33 cellular contexts compared by ENCODE assay signal in genomic region chr10:131425752-131426529, GRCh38.
"Had no signal": no experiment of that assay in that cellular context is flagged by ENCODE, and none has a peak within 500 bp of the region (broad histone marks: within the 10 kb centered on the region; RNA-seq: fewer than 3 reads in every experiment).

No MANE protein-coding gene starts in this region.

- H3K4me3 Mint-ChIP-seq: activated CD4-positive, alpha-beta memory T cell treated with anti-CD3 and anti-CD28 coated beads for 36 hours; activated naive CD4-positive, alpha-beta T cell treated with anti-CD3 and anti-CD28 coated beads, Interleukin-2, amount 10 ng/mL, durations not matched to agents 7 days and 5 days; activated naive CD8-positive, alpha-beta T cell treated with anti-CD3 and anti-CD28 coated beads, Interleukin-2, amount 10 ng/mL, durations not matched to agents 7 days and 5 days; endodermal cell; immature natural killer cell; natural killer cell treated with Interleukin-12 subunit alpha and Interleukin-12 subunit beta and Interleukin-15 and Interleukin-18, amount 100 ng/mL, for 72 hours; stimulated activated memory B cell treated with anti-CD40 and anti-IgM and Interleukin-4, amounts not matched to agents 10 μg/mL and 1 μg/mL and 100 μg/mL, for 72 hours; stimulated activated naive CD8-positive, alpha-beta T cell treated with anti-CD3 and anti-CD28 coated beads, Interleukin-15, amount 100 ng/mL, for 72 hours; T-helper 1 cell treated with Interleukin-12 subunit alpha and Interleukin-12 subunit beta and Interleukin-4 antibody, amounts not matched to agents 30 μg/mL and 1 μg/mL, for 36 hours had no signal

- H3K27me3 Mint-ChIP-seq: activated naive CD4-positive, alpha-beta T cell treated with anti-CD3 and anti-CD28 coated beads, Interleukin-2, amount 10 ng/mL, durations not matched to agents 7 days and 5 days; stimulated activated memory B cell treated with anti-CD40 and anti-IgM and Interleukin-4, amounts not matched to agents 10 μg/mL and 1 μg/mL and 100 μg/mL, for 72 hours had no signal

- H3K4me3 ChIP-seq: lung, mucosa of descending colon, right lobe of liver, skin epidermis, thyroid gland, upper lobe of left lung had no signal

- H3K36me3 Mint-ChIP-seq: activated CD4-positive, alpha-beta memory T cell treated with anti-CD3 and anti-CD28 coated beads for 36 hours; activated naive CD4-positive, alpha-beta T cell treated with anti-CD3 and anti-CD28 coated beads, Interleukin-2, amount 10 ng/mL, durations not matched to agents 7 days and 5 days; activated naive CD8-positive, alpha-beta T cell treated with anti-CD3 and anti-CD28 coated beads, Interleukin-2, amount 10 ng/mL, durations not matched to agents 7 days and 5 days; immature natural killer cell; natural killer cell treated with Interleukin-12 subunit alpha and Interleukin-12 subunit beta and Interleukin-15 and Interleukin-18, amount 100 ng/mL, for 72 hours; stimulated activated memory B cell treated with anti-CD40 and anti-IgM and Interleukin-4, amounts not matched to agents 10 μg/mL and 1 μg/mL and 100 μg/mL, for 72 hours had no signal

- H3K27ac Mint-ChIP-seq: activated CD4-positive, alpha-beta memory T cell treated with anti-CD3 and anti-CD28 coated beads for 36 hours; activated naive CD4-positive, alpha-beta T cell treated with anti-CD3 and anti-CD28 coated beads, Interleukin-2, amount 10 ng/mL, durations not matched to agents 7 days and 5 days; activated naive CD8-positive, alpha-beta T cell treated with anti-CD3 and anti-CD28 coated beads, Interleukin-2, amount 10 ng/mL, durations not matched to agents 7 days and 5 days; endodermal cell; immature natural killer cell; natural killer cell treated with Interleukin-12 subunit alpha and Interleukin-12 subunit beta and Interleukin-15 and Interleukin-18, amount 100 ng/mL, for 72 hours; stimulated activated memory B cell treated with anti-CD40 and anti-IgM and Interleukin-4, amounts not matched to agents 10 μg/mL and 1 μg/mL and 100 μg/mL, for 72 hours; stimulated activated naive CD8-positive, alpha-beta T cell treated with anti-CD3 and anti-CD28 coated beads, Interleukin-15, amount 100 ng/mL, for 72 hours; T-helper 1 cell treated with Interleukin-12 subunit alpha and Interleukin-12 subunit beta and Interleukin-4 antibody, amounts not matched to agents 30 μg/mL and 1 μg/mL, for 36 hours had no signal

- H3K27me3 ChIP-seq: brain microvascular endothelial cell, right lobe of liver, thyroid gland, upper lobe of left lung had no signal

- H3K36me3 ChIP-seq: brain microvascular endothelial cell, right lobe of liver, thyroid gland, upper lobe of left lung, WERI-Rb-1 had no signal

- H3K4me1 Mint-ChIP-seq: activated naive CD4-positive, alpha-beta T cell treated with anti-CD3 and anti-CD28 coated beads, Interleukin-2, amount 10 ng/mL, durations not matched to agents 7 days and 5 days; activated naive CD8-positive, alpha-beta T cell treated with anti-CD3 and anti-CD28 coated beads, Interleukin-2, amount 10 ng/mL, durations not matched to agents 7 days and 5 days; endodermal cell; immature natural killer cell; stimulated activated memory B cell treated with anti-CD40 and anti-IgM and Interleukin-4, amounts not matched to agents 10 μg/mL and 1 μg/mL and 100 μg/mL, for 72 hours; stimulated activated naive CD8-positive, alpha-beta T cell treated with anti-CD3 and anti-CD28 coated beads, Interleukin-15, amount 100 ng/mL, for 72 hours had no signal

- H3K4me1 ChIP-seq: right lobe of liver, thyroid gland, upper lobe of left lung had no signal

- H3K9me3 Mint-ChIP-seq: activated CD4-positive, alpha-beta memory T cell treated with anti-CD3 and anti-CD28 coated beads for 36 hours; activated naive CD4-positive, alpha-beta T cell treated with anti-CD3 and anti-CD28 coated beads, Interleukin-2, amount 10 ng/mL, durations not matched to agents 7 days and 5 days; activated naive CD8-positive, alpha-beta T cell treated with anti-CD3 and anti-CD28 coated beads, Interleukin-2, amount 10 ng/mL, durations not matched to agents 7 days and 5 days; endodermal cell; natural killer cell treated with Interleukin-12 subunit alpha and Interleukin-12 subunit beta and Interleukin-15 and Interleukin-18, amount 100 ng/mL, for 72 hours; stimulated activated memory B cell treated with anti-CD40 and anti-IgM and Interleukin-4, amounts not matched to agents 10 μg/mL and 1 μg/mL and 100 μg/mL, for 72 hours; stimulated activated naive CD8-positive, alpha-beta T cell treated with anti-CD3 and anti-CD28 coated beads, Interleukin-15, amount 100 ng/mL, for 72 hours; T-helper 1 cell treated with Interleukin-12 subunit alpha and Interleukin-12 subunit beta and Interleukin-4 antibody, amounts not matched to agents 30 μg/mL and 1 μg/mL, for 36 hours had no signal

- H3K27ac ChIP-seq: brain microvascular endothelial cell, right lobe of liver, skin epidermis, thyroid gland, upper lobe of left lung, WERI-Rb-1 had no signal

- ATAC-seq: activated CD4-positive, CD25-positive, alpha-beta regulatory T cell treated with anti-CD3 and anti-CD28 coated beads, Interleukin-2, amount 50 U/mL, for 24 hours; esophagus mucosa; left lobe of liver; mucosa of descending colon; natural killer cell treated with Interleukin-12 subunit alpha and Interleukin-12 subunit beta and Interleukin-15 and Interleukin-18, amount 100 ng/mL, for 72 hours; stimulated activated memory B cell treated with anti-CD40 and anti-IgM and Interleukin-4, amounts not matched to agents 10 μg/mL and 1 μg/mL and 100 μg/mL, for 72 hours; stimulated activated naive CD8-positive, alpha-beta T cell treated with anti-CD3 and anti-CD28 coated beads, Interleukin-15, amount 100 ng/mL, for 72 hours had no signal

- H3K9me3 ChIP-seq: mucosa of descending colon, right lobe of liver, thyroid gland, upper lobe of left lung had no signal

- DNase-seq: activated CD4-positive, alpha-beta memory T cell treated with anti-CD3 and anti-CD28 coated beads for 36 hours; activated CD4-positive, alpha-beta T cell treated with anti-CD3 and anti-CD28 coated beads for 48 hours; activated CD8-positive, alpha-beta memory T cell treated with anti-CD3 and anti-CD28 coated beads, Interleukin-2, amount 50 U/mL, for 4 hours; activated gamma-delta T cell; activated naive CD4-positive, alpha-beta T cell treated with anti-CD3 and anti-CD28 coated beads, Interleukin-2, amount 10 ng/mL, durations not matched to agents 7 days and 5 days; activated naive CD8-positive, alpha-beta T cell treated with anti-CD3 and anti-CD28 coated beads, Interleukin-2, amount 10 ng/mL, durations not matched to agents 7 days and 5 days; activated T-cell treated with anti-CD3 and anti-CD28 coated beads, Interleukin-2, amount 50 U/mL, for 1 hour; amniotic stem cell; brain microvascular endothelial cell; central memory CD4-positive, alpha-beta T cell; endodermal cell; foreskin fibroblast; head of caudate nucleus; hypothalamus; immature natural killer cell; mucosa of descending colon; stimulated activated CD4-positive, alpha-beta T cell treated with anti-CD3 and anti-CD28 coated beads, Interleukin-4, amount 100 ng/mL, for 4 hours; stimulated activated CD8-positive, alpha-beta memory T cell treated with anti-CD3 and anti-CD28 coated beads, Interleukin-4, amount 100 ng/mL, for 48 hours; stimulated activated naive CD8-positive, alpha-beta T cell treated with anti-CD3 and anti-CD28 coated beads, Interleukin-15, amount 100 ng/mL, for 72 hours; substantia nigra; T-helper 9 cell; thyroid gland; upper lobe of left lung; WERI-Rb-1 had no signal
